In the genomic region with DNA sequence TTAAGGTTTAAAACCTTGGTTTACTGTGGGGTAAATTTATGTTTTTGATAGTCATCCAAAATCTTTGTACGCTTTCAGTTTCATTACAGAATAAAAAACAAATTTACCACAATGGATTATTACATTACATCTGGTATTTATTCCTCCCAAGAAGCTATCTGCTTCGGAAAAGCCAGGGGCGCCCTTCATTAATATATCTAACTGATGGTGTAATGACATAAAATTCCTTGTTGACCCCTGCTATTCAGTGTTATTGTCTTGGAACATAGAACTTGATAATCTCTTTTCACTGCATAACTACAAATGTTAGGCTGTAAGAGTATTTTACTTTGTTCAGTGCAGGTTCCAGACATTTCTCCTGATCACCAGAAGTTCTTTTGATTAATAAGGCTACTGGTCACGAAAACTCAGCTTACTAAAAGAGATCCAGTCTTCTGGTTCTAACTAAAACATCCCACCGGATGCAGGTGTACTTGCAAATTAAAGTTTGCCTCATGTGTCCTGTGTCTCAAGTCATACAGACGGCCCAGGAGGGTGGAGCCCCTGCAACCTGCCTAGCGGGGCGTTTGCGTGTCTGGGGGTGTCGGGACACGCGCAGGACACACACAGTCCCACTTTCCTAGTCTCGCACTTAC, we compare ENCODE assay signal across 7 cellular contexts. TPM values are rescaled to one million over a fixed set of nuclear protein-coding genes. Genes with fewer than 3 reads are reported as not detected.
DNase-seq lines count a peak whose midpoint lies in the region; ATAC-seq and TF ChIP-seq lines count a peak whose summit lies in the region.

No MANE protein-coding gene starts in this region.

- H3K36me3 ChIP-seq in HAP-1 (replicated peaks), result no peaks in the 10 kb centered on the region
- no peaks in the 10 kb centered on the region for H3K36me3 ChIP-seq in gastroesophageal sphincter
- no peaks in the 10 kb centered on the region for H3K36me3 ChIP-seq in spleen

- no peak for TF ChIP-seq CTCF in gastroesophageal sphincter (IDR thresholded peaks at IDR 0.05)
- peak in 2 of 11 experiments; percentile 4 for TF ChIP-seq CTCF in spleen (IDR thresholded peaks at IDR 0.05 in 8 of 11, conservative IDR thresholded peaks at IDR 0.05 in 3 of 11)

- H3K9me3 ChIP-seq in HAP-1 (no peaks in the 10 kb centered on the region), T-helper 17 cell (ENCODE audit: control insufficient read depth, low read length, poor library complexity, severe bottlenecking) (no peaks in the 10 kb centered on the region), gastroesophageal sphincter (no peaks in the 10 kb centered on the region), spleen (no peaks in the 10 kb centered on the region)

- TF ChIP-seq EP300 in gastroesophageal sphincter (IDR thresholded peaks at IDR 0.05), result no peak

- peaks cover 2% of the 10 kb centered on the region for H3K36me3 Mint-ChIP-seq in T-helper 17 cell (ENCODE audit: low read depth)

- H3K4me3 Mint-ChIP-seq in T-helper 17 cell, result peak overlapping the region; percentile 100

- ATAC-seq in T-helper 17 cell (no peak), gastroesophageal sphincter (no peak), HG02759 (IDR thresholded peaks at IDR 0.05; ENCODE audit: unreplicated experiment) (no peak), HG03039 (IDR thresholded peaks at IDR 0.05; ENCODE audit: unreplicated experiment) (no peak)

- WGBS in gastroesophageal sphincter (ENCODE audit: low coverage in 1 of 2), 2 donors, result 4 to 12% methylated on average over 5 to 12 of the region's 13 CpGs
- WGBS in spleen, 5 donors, result 1 to 3% (median 2%) methylated on average over 8 to 13 of the region's 13 CpGs

- DNase-seq in HAP-1 (ENCODE audit: low spot score in 2 of 2) (no peak), T-helper 17 cell (no peak), spleen (no peak), GF-D8 (lab: John Stamatoyannopoulos, UW) (no peak)

- intact Hi-C loops in spleen (cut with DNase I; ENCODE audit: low total_unique reads), result loop anchor here (10.0 kb wide), 1 partner anchor 217 kb away; no protein-coding TSS in a partner anchor

- H3K4me1 Mint-ChIP-seq in T-helper 17 cell, result peaks cover 12% of the 10 kb centered on the region

- H3K27me3 Mint-ChIP-seq in T-helper 17 cell, result no peaks in the 10 kb centered on the region

- peak overlapping the region; percentile 97 for H3K27ac Mint-ChIP-seq in T-helper 17 cell

- TF ChIP-seq POLR2A in gastroesophageal sphincter (IDR thresholded peaks at IDR 0.05) (no peak), spleen (IDR thresholded peaks at IDR 0.05) (peak in 2 of 3 donors; percentile 25 to 65)

- H3K27me3 ChIP-seq in HAP-1 (ENCODE audit: low read depth) (no peaks in the 10 kb centered on the region), gastroesophageal sphincter (no peaks in the 10 kb centered on the region), spleen (replicated peaks in 1 of 7) (no peaks in the 10 kb centered on the region)

- H3K27ac ChIP-seq in gastroesophageal sphincter, result peak overlapping the region in 3 of 4 donors; percentile 90 to 99 (median 96)
- H3K27ac ChIP-seq in spleen, result peak overlapping the region; percentile 94 to 99 (median 99)

- peak overlapping the region; percentile 65 for H3K4me3 ChIP-seq in HAP-1
- H3K4me3 ChIP-seq in gastroesophageal sphincter, result peak overlapping the region; percentile 90 to 94
- peak overlapping the region; percentile 79 to 97 (median 90) for H3K4me3 ChIP-seq in spleen

- in situ Hi-C loops in HAP-1 (cut with MboI; ENCODE audit: low sequenced_read_pairs), result no loop called here

- peaks cover 14% of the 10 kb centered on the region for H3K4me1 ChIP-seq in HAP-1
- H3K4me1 ChIP-seq in gastroesophageal sphincter, result peaks cover 0 to 24% (median 0%) of the 10 kb centered on the region in 3 donors
- H3K4me1 ChIP-seq in spleen, result peaks cover 0 to 54% (median 34%) of the 10 kb centered on the region in 6 donors

RNA-seq across cellular contexts. Expression of a gene that starts 0.6 kb away (rescaled TPM):
- total RNA-seq in T-helper 17 cell (10 to 100 TPM; 43.5 to 44.5 TPM), gastroesophageal sphincter (10 to 100 TPM in 1 of 4 donors, 1 to 10 TPM in 3; 2.8 to 16.7 (median 5.2) TPM), spleen (10 to 100 TPM; 35.7 to 53.2 (median 44.8) TPM)
- 1 to 10 TPM; 9.1 to 9.6 (median 9.4) TPM for polyA plus RNA-seq in spleen

Comparison
In these comparisons a context has a peak if more than half of its experiments do, and no peak if none do; other contexts are left out.
1. POLR2A ChIP-seq: peak in spleen (2 of 3); none in gastroesophageal sphincter (0 of 2).
2. Peak in every context shown above with its lines, with median percentiles within 50 percentile points of each other: H3K4me3 ChIP-seq.